ENCODE assay signal across 8 cellular contexts in the genomic region with DNA sequence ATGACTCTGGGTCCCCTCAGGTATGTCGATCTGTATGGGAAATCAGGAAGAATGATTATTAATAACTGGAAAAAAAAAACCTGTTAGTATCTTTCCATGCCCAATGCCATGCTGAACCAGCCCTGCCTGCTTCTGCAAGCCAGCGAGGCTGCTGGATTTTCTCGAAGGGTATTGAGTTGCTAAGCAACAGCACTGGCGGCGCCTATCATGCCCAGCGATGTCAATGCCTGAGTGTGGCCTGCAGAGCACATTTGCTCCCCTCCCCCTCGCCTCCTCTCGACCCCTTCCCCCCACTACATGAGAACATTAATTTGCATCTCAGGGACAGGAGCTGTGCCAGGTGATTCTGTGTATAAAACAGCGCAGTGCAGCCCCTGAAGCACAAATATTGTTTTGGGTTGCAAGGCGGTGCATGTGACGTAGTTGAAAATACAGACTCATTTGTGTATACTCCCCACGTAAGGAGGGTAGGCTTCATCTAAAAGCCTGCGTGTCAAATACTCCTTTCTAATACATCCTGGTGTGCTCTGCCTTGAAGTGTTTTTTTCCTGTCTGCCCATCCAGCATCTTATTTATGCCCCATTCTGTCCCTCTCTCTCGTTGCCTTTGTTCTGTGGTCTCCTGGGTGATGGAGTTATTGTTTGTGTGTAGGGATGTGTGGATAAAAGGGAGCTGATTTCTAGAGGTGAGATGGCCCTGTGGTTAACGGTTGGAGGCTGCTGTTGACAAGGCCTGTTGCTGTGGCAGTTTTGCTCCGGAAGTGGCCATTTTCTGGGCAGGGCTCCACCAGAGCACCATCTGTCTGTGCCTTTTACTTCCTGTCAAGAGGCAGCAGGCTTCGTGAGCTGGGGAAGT. TPM values are rescaled to one million over a fixed set of nuclear protein-coding genes. Genes with fewer than 3 reads are reported as not detected.
A peak's percentile ranks its signal among the peaks of the same experiment; 100 is the strongest.
DNase-seq lines count a peak whose midpoint lies in the region; ATAC-seq and TF ChIP-seq lines count a peak whose summit lies in the region.

No MANE protein-coding gene starts in this region.

- POLR2A ChIA-PET in CD8-positive, alpha-beta memory T cell (lab: Charles Lee) = interaction anchor here (0.6 to 4.1 kb wide), 22 partner anchors 10 to 860 kb away, joined by 3 to 174 read pairs (median 6); partner anchors contain the start of genes DONSON, MRPS6, SLC5A3 and TMEM50B

- peak overlapping the region; percentile 14 for H2BK5ac ChIP-seq in neuronal stem cell (ENCODE audit: low read length)

- no peaks in the 10 kb centered on the region for H3K9me3 ChIP-seq in CD8-positive, alpha-beta memory T cell (ENCODE audit: low read length)
- no peaks in the 10 kb centered on the region; the same call in 1 of the 2 replicates for H3K9me3 ChIP-seq in HUES64 (ENCODE audit: insufficient read depth, low read depth, low read length)
- H3K9me3 ChIP-seq in neuronal stem cell (replicated peaks in 1 of 2; ENCODE audit: control insufficient read depth in 2 of 2, insufficient read depth in 1 of 2, low read depth in 1 of 2, low read length in 2 of 2) = peaks cover 0 to 4% of the 10 kb centered on the region in 2 donors
- H3K9me3 ChIP-seq in thoracic aorta = no peaks in the 10 kb centered on the region

- H2AK5ac ChIP-seq in neuronal stem cell (ENCODE audit: low read depth, low read length) = no peak overlapping the region

- H4K8ac ChIP-seq in neuronal stem cell (ENCODE audit: low read depth, low read length) = no peak overlapping the region

- H3K14ac ChIP-seq in neuronal stem cell (ENCODE audit: low read length) = no peak overlapping the region

- H4K91ac ChIP-seq in neuronal stem cell (ENCODE audit: low read depth, low read length, poor library complexity) = no peak overlapping the region

- H3K4me3 ChIP-seq in CD8-positive, alpha-beta memory T cell (ENCODE audit: low read length) = peak overlapping the region; percentile 49
- H3K4me3 ChIP-seq in HUES64 (ENCODE audit: low read length) (peak overlapping the region; percentile 45), fibroblast of pulmonary artery (replicated peaks; ENCODE audit: low read depth, low read length) (peak overlapping the region; percentile 23), neuronal stem cell (ENCODE audit: low read length in 2 of 2) (peak overlapping the region in 1 of 2 donors; percentile 30), thoracic aorta (peak overlapping the region; percentile 59)

- no peak overlapping the region for H2BK12ac ChIP-seq in neuronal stem cell (ENCODE audit: low read length)

- H2AFZ ChIP-seq in neuronal stem cell (ENCODE audit: low read length) = peak overlapping the region; percentile 72

- peaks cover 0 to 5% of the 10 kb centered on the region in 2 donors for H3K27me3 Mint-ChIP-seq in CD8-positive, alpha-beta memory T cell
- peaks cover 4% of the 10 kb centered on the region for H3K27me3 Mint-ChIP-seq in activated T-helper 1 cell treated with anti-CD3 and anti-CD28 coated beads, Interleukin-12 subunit alpha, Interleukin-12 subunit beta, Interleukin-2, Interleukin-4 antibody, amounts not matched to agents 30 ng/mL and 10 ng/mL and 1 ng/mL, durations not matched to agents 14 hours and 24 hours and 36 hours (ENCODE audit: insufficient read depth)

- CTCF ChIA-PET in CD8-positive, alpha-beta memory T cell (lab: Charles Lee) = interaction anchor here (1.0 to 5.7 kb wide), 13 partner anchors 8 to 402 kb away, joined by 3 to 104 read pairs (median 5); partner anchors contain the start of genes MRPS6 and SLC5A3

- H3K4ac ChIP-seq in neuronal stem cell (ENCODE audit: low read length) = no peak overlapping the region

- no peaks in the 10 kb centered on the region for H3K27me3 ChIP-seq in CD8-positive, alpha-beta memory T cell (ENCODE audit: insufficient read depth, low read length, poor library complexity, severe bottlenecking)
- H3K27me3 ChIP-seq in HUES64 (ENCODE audit: insufficient read depth, low read length) (no peaks in the 10 kb centered on the region), neuronal stem cell (ENCODE audit: control insufficient read depth in 3 of 3, insufficient read depth in 3 of 3, low read depth in 1 of 3, low read length in 3 of 3) (no peaks in the 10 kb centered on the region), thoracic aorta (replicated peaks; ENCODE audit: insufficient read depth) (no peaks in the 10 kb centered on the region)

- peak; percentile 40 for ATAC-seq in GM21367 (IDR thresholded peaks at IDR 0.05; ENCODE audit: unreplicated experiment)
- ATAC-seq in thoracic aorta (ENCODE audit: insufficient number of reproducible peaks, low FRiP score, low read depth) = peak; percentile 48

- H3K27ac ChIP-seq in CD8-positive, alpha-beta memory T cell (ENCODE audit: low read depth, low read length) = peak overlapping the region; percentile 100
- H3K27ac ChIP-seq in HUES64 (ENCODE audit: low read depth, low read length) (peak overlapping the region; percentile 90), neuronal stem cell (replicated peaks; ENCODE audit: low read length) (peak overlapping the region; percentile 96), thoracic aorta (peak overlapping the region; percentile 40 to 74)

- H3K27ac Mint-ChIP-seq in CD8-positive, alpha-beta memory T cell = peak overlapping the region; percentile 95 to 99 (median 98)
- H3K27ac Mint-ChIP-seq in activated T-helper 1 cell treated with anti-CD3 and anti-CD28 coated beads, Interleukin-12 subunit alpha, Interleukin-12 subunit beta, Interleukin-2, Interleukin-4 antibody, amounts not matched to agents 30 ng/mL and 10 ng/mL and 1 ng/mL, durations not matched to agents 14 hours and 24 hours and 36 hours = peak overlapping the region; percentile 97

- H3K4me2 ChIP-seq in neuronal stem cell (ENCODE audit: insufficient read depth, low read length, poor library complexity, severe bottlenecking) = peak overlapping the region; percentile 45

- 34% methylated on average over 17 of the region's 17 CpGs for WGBS in HUES64
- no CpG with 5 or more reads among the region's 17 CpGs for WGBS in neuronal stem cell (ENCODE audit: extremely low coverage in 2 of 2, insufficient read length in 2 of 2, insufficient replicate concordance in 1 of 2), 2 donors

- no peak overlapping the region for H2BK15ac ChIP-seq in neuronal stem cell (ENCODE audit: low read length)

- no peak overlapping the region for H2BK120ac ChIP-seq in neuronal stem cell (ENCODE audit: low read depth, low read length)

- peak overlapping the region; percentile 77 for H3K9ac ChIP-seq in HUES64 (ENCODE audit: low read depth, low read length)
- H3K9ac ChIP-seq in neuronal stem cell (ENCODE audit: low read depth, low read length, poor library complexity) = no peak overlapping the region

- peak overlapping the region; percentile 61 to 75 (median 71) for H3K4me3 Mint-ChIP-seq in CD8-positive, alpha-beta memory T cell
- H3K4me3 Mint-ChIP-seq in activated T-helper 1 cell treated with anti-CD3 and anti-CD28 coated beads, Interleukin-12 subunit alpha, Interleukin-12 subunit beta, Interleukin-2, Interleukin-4 antibody, amounts not matched to agents 30 ng/mL and 10 ng/mL and 1 ng/mL, durations not matched to agents 14 hours and 24 hours and 36 hours = peak overlapping the region; percentile 65

- no peak overlapping the region for H3K23ac ChIP-seq in neuronal stem cell (ENCODE audit: low read depth, low read length, poor library complexity)

- H3K79me1 ChIP-seq in neuronal stem cell (ENCODE audit: low read depth, low read length) = peaks cover 2% of the 10 kb centered on the region

- intact Hi-C loops in activated T-helper 1 cell treated with anti-CD3 and anti-CD28 coated beads, Interleukin-12 subunit alpha, Interleukin-12 subunit beta, Interleukin-2, Interleukin-4 antibody, amounts not matched to agents 30 ng/mL and 10 ng/mL and 1 ng/mL, durations not matched to agents 14 hours and 24 hours and 36 hours (cut with micrococcal nuclease) = loop anchor here (1.0 to 10.0 kb wide), 4 partner anchors 27 to 1016 kb away; no protein-coding TSS in a partner anchor

- no peaks in the 10 kb centered on the region for H3K36me3 ChIP-seq in CD8-positive, alpha-beta memory T cell (ENCODE audit: insufficient read depth, low read length)
- H3K36me3 ChIP-seq in HUES64 (ENCODE audit: insufficient read depth, low read length) (peaks cover 3% of the 10 kb centered on the region; the same call in 1 of the 2 replicates), neuronal stem cell (replicated peaks in 1 of 2; ENCODE audit: control insufficient read depth in 2 of 2, insufficient read depth in 2 of 2, low read length in 2 of 2) (no peaks in the 10 kb centered on the region), thoracic aorta (no peaks in the 10 kb centered on the region)

- no peak for TF ChIP-seq CTCF in fibroblast of pulmonary artery (IDR thresholded peaks at IDR 0.05; ENCODE audit: low read length, missing control alignments)
- no peak for TF ChIP-seq CTCF in thoracic aorta (IDR thresholded peaks at IDR 0.05)

- peaks cover 12 to 53% (median 20%) of the 10 kb centered on the region in 3 donors for H3K36me3 Mint-ChIP-seq in CD8-positive, alpha-beta memory T cell
- H3K36me3 Mint-ChIP-seq in activated T-helper 1 cell treated with anti-CD3 and anti-CD28 coated beads, Interleukin-12 subunit alpha, Interleukin-12 subunit beta, Interleukin-2, Interleukin-4 antibody, amounts not matched to agents 30 ng/mL and 10 ng/mL and 1 ng/mL, durations not matched to agents 14 hours and 24 hours and 36 hours (ENCODE audit: low read depth) = peaks cover 45% of the 10 kb centered on the region

- H3K9me3 Mint-ChIP-seq in CD8-positive, alpha-beta memory T cell = no peaks in the 10 kb centered on the region
- peaks cover 13% of the 10 kb centered on the region for H3K9me3 Mint-ChIP-seq in activated T-helper 1 cell treated with anti-CD3 and anti-CD28 coated beads, Interleukin-12 subunit alpha, Interleukin-12 subunit beta, Interleukin-2, Interleukin-4 antibody, amounts not matched to agents 30 ng/mL and 10 ng/mL and 1 ng/mL, durations not matched to agents 14 hours and 24 hours and 36 hours

- peak; percentile 75 to 97 (median 94) for DNase-seq in CD8-positive, alpha-beta memory T cell
- DNase-seq in activated T-helper 1 cell treated with anti-CD3 and anti-CD28 coated beads, Interleukin-12 subunit alpha, Interleukin-12 subunit beta, Interleukin-2, Interleukin-4 antibody, amounts not matched to agents 30 ng/mL and 10 ng/mL and 1 ng/mL, durations not matched to agents 14 hours and 24 hours and 36 hours (ENCODE audit: low spot score) = peak; percentile 87
- DNase-seq in fibroblast of pulmonary artery (ENCODE audit: low read depth) (peak; percentile 18), neuronal stem cell (ENCODE audit: low spot score) (peak; percentile 78), thoracic aorta (ENCODE audit: low spot score) (no peak)

- H3K4me1 ChIP-seq in CD8-positive, alpha-beta memory T cell (ENCODE audit: insufficient read depth, low read length) = peaks cover 80% of the 10 kb centered on the region
- H3K4me1 ChIP-seq in HUES64 (ENCODE audit: insufficient read depth, low read length) (peaks cover 22% of the 10 kb centered on the region), neuronal stem cell (ENCODE audit: control insufficient read depth in 2 of 2, insufficient read depth in 1 of 2, low read depth in 1 of 2, low read length in 2 of 2) (peaks cover 19 to 23% of the 10 kb centered on the region in 2 donors), thoracic aorta (ENCODE audit: control insufficient read depth in 1 of 2, low read depth in 2 of 2) (peaks cover 15 to 27% of the 10 kb centered on the region in 2 donors)

- peak overlapping the region; percentile 84 for H3K18ac ChIP-seq in neuronal stem cell (ENCODE audit: low read length)

- H3K4me1 Mint-ChIP-seq in CD8-positive, alpha-beta memory T cell = peaks cover 76 to 94% (median 87%) of the 10 kb centered on the region in 3 donors
- H3K4me1 Mint-ChIP-seq in activated T-helper 1 cell treated with anti-CD3 and anti-CD28 coated beads, Interleukin-12 subunit alpha, Interleukin-12 subunit beta, Interleukin-2, Interleukin-4 antibody, amounts not matched to agents 30 ng/mL and 10 ng/mL and 1 ng/mL, durations not matched to agents 14 hours and 24 hours and 36 hours (ENCODE audit: low read depth) = peaks cover 77% of the 10 kb centered on the region

RNA-seq across cellular contexts. Expression of gene ATP5PO, which starts 32.7 kb away (rescaled TPM):
- 100 to 1,000 TPM; 183 to 194 TPM for total RNA-seq in CD8-positive, alpha-beta memory T cell
- polyA plus RNA-seq in CD8-positive, alpha-beta memory T cell = 316 TPM
- 286 TPM for polyA plus RNA-seq in HUES64 (2013, experiment 1 of 2)
- 327 TPM for polyA plus RNA-seq in HUES64 (2013, experiment 2 of 2)
- polyA plus RNA-seq in PFSK-1 (2012; ENCODE audit: insufficient read length, low read depth) = 424 TPM
- total RNA-seq in activated T-helper 1 cell treated with anti-CD3 and anti-CD28 coated beads, Interleukin-12 subunit alpha, Interleukin-12 subunit beta, Interleukin-2, Interleukin-4 antibody, amounts not matched to agents 30 ng/mL and 10 ng/mL and 1 ng/mL, durations not matched to agents 14 hours and 24 hours and 36 hours = 168 and 176 TPM in 2 replicates
- 378 TPM for polyA plus RNA-seq in neuronal stem cell (2013, experiment 1 of 2)
- polyA plus RNA-seq in neuronal stem cell (2013, experiment 2 of 2) = 387 TPM
- 100 to 1,000 TPM in 1 of 2 donors, 10 to 100 TPM in 1; 97.0 to 130 TPM for total RNA-seq in thoracic aorta
